Comparison of ENCODE assay signal across 32 cellular contexts in the genomic region with DNA sequence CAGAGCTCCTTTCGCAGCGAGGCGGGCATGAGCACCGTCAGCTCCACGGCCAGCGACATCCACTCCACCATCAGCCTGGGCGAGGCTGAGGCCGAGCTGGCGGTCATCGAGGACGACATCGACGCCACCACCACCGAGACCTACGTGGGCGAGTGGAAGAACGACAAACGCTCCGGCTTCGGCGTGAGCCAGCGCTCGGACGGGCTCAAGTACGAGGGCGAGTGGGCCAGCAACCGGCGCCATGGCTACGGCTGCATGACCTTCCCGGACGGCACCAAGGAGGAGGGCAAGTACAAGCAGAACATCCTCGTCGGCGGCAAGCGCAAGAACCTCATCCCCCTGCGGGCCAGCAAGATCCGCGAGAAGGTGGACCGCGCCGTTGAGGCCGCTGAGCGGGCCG. TPM values are rescaled to one million over a fixed set of nuclear protein-coding genes. Genes with fewer than 3 reads are reported as not detected.
"Had no signal": no experiment of that assay in that cellular context is flagged by ENCODE, and none has a peak within 500 bp of the region (broad histone marks: within the 10 kb centered on the region; RNA-seq: fewer than 3 reads in every experiment).

No MANE protein-coding gene starts in this region.

- H3K4me1 ChIP-seq: ascending aorta had no signal

- H3K36me3 ChIP-seq: ascending aorta had no signal

- ATAC-seq: activated CD8-positive, alpha-beta T cell treated with anti-CD3 and anti-CD28 coated beads for 36 hours; activated naive CD8-positive, alpha-beta T cell treated with anti-CD3 and anti-CD28 coated beads, Interleukin-2, amount 50 U/mL, for 24 hours; activated T-cell treated with anti-CD3 and anti-CD28 coated beads, Interleukin-2, amount 50 U/mL, for 4 hours; activated T-cell treated with anti-CD3 and anti-CD28 coated beads, Interleukin-2, amount 50 U/mL, for 72 hours; activated T-helper 17 cell treated with anti-CD3 and anti-CD28 coated beads, Interleukin-2, amount 50 U/mL, for 72 hours had no signal

- H3K9me3 ChIP-seq: ascending aorta had no signal

- H3K4me3 ChIP-seq: ascending aorta, cardiac muscle cell had no signal

- DNase-seq: activated B cell treated with CpG ODN at 0.5 μM for 24 hours; activated CD4-positive, alpha-beta memory T cell treated with anti-CD3 and anti-CD28 coated beads for 36 hours; activated CD4-positive, alpha-beta T cell treated with anti-CD3 and anti-CD28 coated beads for 4 hours; activated CD4-positive, alpha-beta T cell treated with anti-CD3 and anti-CD28 coated beads, Interleukin-2, amount 10 ng/mL, durations not matched to agents 24 days and 14 days; activated CD4-positive, alpha-beta T cell treated with anti-CD3 and anti-CD28 coated beads, Interleukin-2, amount 50 U/mL, for 1 hour; activated CD4-positive, alpha-beta T cell treated with anti-CD3 and anti-CD28 coated beads, Interleukin-2, amount 50 U/mL, for 4 hours; activated CD4-positive, CD25-positive, alpha-beta regulatory T cell treated with anti-CD3 and anti-CD28 coated beads, Interleukin-2, amount 50 U/mL, for 72 hours; activated CD8-positive, alpha-beta memory T cell treated with anti-CD3 and anti-CD28 coated beads, Interleukin-2, amount 50 U/mL, for 4 hours; activated CD8-positive, alpha-beta T cell treated with anti-CD3 and anti-CD28 coated beads for 36 hours; activated effector memory CD4-positive, alpha-beta T cell treated with anti-CD3 and anti-CD28 coated beads, Interleukin-2, amount 50 U/mL, for 16 hours; activated gamma-delta T cell treated with Interleukin-2 at 50 U/mL for 16 hours; activated naive CD4-positive, alpha-beta T cell treated with anti-CD3 and anti-CD28 coated beads, Interleukin-2, amount 10 ng/mL, durations not matched to agents 7 days and 5 days; activated naive CD4-positive, alpha-beta T cell treated with Interleukin-2 at 50 U/mL for 16 hours; activated naive CD8-positive, alpha-beta T cell treated with anti-CD3 and anti-CD28 coated beads, Interleukin-2, amount 10 ng/mL, durations not matched to agents 7 days and 5 days; activated naive CD8-positive, alpha-beta T cell treated with anti-CD3 and anti-CD28 coated beads, Interleukin-2, amount 50 U/mL, for 24 hours; activated T-cell treated with anti-CD3 and anti-CD28 coated beads for 4 hours; activated T-cell treated with anti-CD3 and anti-CD28 coated beads, Interleukin-2, amount 50 U/mL, for 1 hour; activated T-cell treated with anti-CD3 and anti-CD28 coated beads, Interleukin-2, amount 50 U/mL, for 4 hours; activated T-cell treated with anti-CD3 and anti-CD28 coated beads, Interleukin-2, amount 50 U/mL, for 72 hours; amygdala; anterior cingulate cortex; central memory CD4-positive, alpha-beta T cell; T-helper 1 cell; T-helper 2 cell; T-helper 9 cell had no signal

- H3K27me3 ChIP-seq: ascending aorta, cardiac muscle cell had no signal

- H3K27ac ChIP-seq: ascending aorta, cardiac muscle cell, VCaP had no signal

RNA-seq across cellular contexts. Expression of gene JPH3, which starts 42.3 kb away (rescaled TPM):
- total RNA-seq: activated B cell treated with CpG ODN at 0.5 μM for 24 hours; activated CD4-positive, alpha-beta T cell treated with anti-CD3 and anti-CD28 coated beads, Interleukin-2, amount 10 ng/mL, durations not matched to agents 24 days and 14 days; activated CD8-positive, alpha-beta memory T cell treated with anti-CD3 and anti-CD28 coated beads for 36 hours; activated naive CD8-positive, alpha-beta T cell treated with anti-CD3 and anti-CD28 coated beads, Interleukin-2, amount 10 ng/mL, durations not matched to agents 7 days and 5 days; activated T-cell treated with anti-CD3 and anti-CD28 coated beads, Interleukin-2, amount 50 U/mL, for 4 hours; activated T-helper 1 cell treated with anti-CD3 and anti-CD28 coated beads, Interleukin-12 subunit alpha, Interleukin-12 subunit beta, Interleukin-2, Interleukin-4 antibody, amounts not matched to agents 30 ng/mL and 10 ng/mL and 1 ng/mL, durations not matched to agents 14 hours and 24 hours and 36 hours; ascending aorta; bronchial epithelial cell had no signal
